8 cellular contexts compared by ENCODE assay signal in genomic region chr19:55585658-55586339, GRCh38. TPM values are rescaled to one million over a fixed set of nuclear protein-coding genes. Genes with fewer than 3 reads are reported as not detected.
DNase-seq lines count a peak whose midpoint lies in the region; ATAC-seq, FAIRE-seq and TF ChIP-seq lines count a peak whose summit lies in the region.

No MANE protein-coding gene starts in this region.

- H3K27ac ChIP-seq in neural progenitor cell (peak overlapping the region; percentile 82), urinary bladder (ENCODE audit: low read depth) (no peak overlapping the region), MM.1S (ENCODE audit: low read length) (no peak overlapping the region)

- H3K36me3 Mint-ChIP-seq in neural progenitor cell, result no peaks in the 10 kb centered on the region

- H3K79me2 ChIP-seq in neural progenitor cell (ENCODE audit: low read depth) (no peaks in the 10 kb centered on the region), MM.1S (ENCODE audit: low read length) (no peaks in the 10 kb centered on the region)

- H3K36me3 ChIP-seq in neural progenitor cell (no peaks in the 10 kb centered on the region), urinary bladder (ENCODE audit: insufficient read depth) (no peaks in the 10 kb centered on the region), MM.1S (replicated peaks; ENCODE audit: insufficient read depth, low read length) (no peaks in the 10 kb centered on the region)

- H3K4me3 ChIP-seq in neural progenitor cell, result peak overlapping the region; percentile 46
- peak overlapping the region; percentile 36 for H3K4me3 ChIP-seq in urinary bladder (ENCODE audit: low read depth, low read length)
- no peak overlapping the region for H3K4me3 ChIP-seq in MM.1S (ENCODE audit: low read length)

- H2AFZ ChIP-seq in neural progenitor cell (replicated peaks) (no peak overlapping the region), MM.1S (ENCODE audit: low read length) (no peak overlapping the region)

- FAIRE-seq in frontal cortex (lab: Jason Lieb, UNC), result no peak

- no peak for TF ChIP-seq CTCF in neural progenitor cell (IDR thresholded peaks at IDR 0.05)
- no peak for TF ChIP-seq CTCF in MM.1S (IDR thresholded peaks at IDR 0.05; ENCODE audit: low read length)

- H4K20me1 ChIP-seq in neural progenitor cell (ENCODE audit: low read depth) (no peaks in the 10 kb centered on the region), MM.1S (ENCODE audit: insufficient read depth, low read length) (no peaks in the 10 kb centered on the region)

- no peaks in the 10 kb centered on the region for H3K9me3 Mint-ChIP-seq in neural progenitor cell

- H3K9ac ChIP-seq in neural progenitor cell (no peak overlapping the region), MM.1S (ENCODE audit: low read length) (no peak overlapping the region)

- H3K4me1 ChIP-seq in neural progenitor cell (peaks cover 16% of the 10 kb centered on the region), urinary bladder (ENCODE audit: insufficient read depth) (no peaks in the 10 kb centered on the region), MM.1S (ENCODE audit: low read length) (no peaks in the 10 kb centered on the region)

- H3K27ac Mint-ChIP-seq in neural progenitor cell, result peak overlapping the region; percentile 93

- no peaks in the 10 kb centered on the region for H3K27me3 ChIP-seq in neural progenitor cell
- peaks cover 73% of the 10 kb centered on the region for H3K27me3 ChIP-seq in MM.1S (replicated peaks; ENCODE audit: insufficient read depth, low read length)

- peaks cover 8% of the 10 kb centered on the region for H3K27me3 Mint-ChIP-seq in neural progenitor cell (ENCODE audit: insufficient read depth, low read depth)

- peak overlapping the region; percentile 73 for H3K4me2 ChIP-seq in neural progenitor cell
- no peak overlapping the region for H3K4me2 ChIP-seq in MM.1S (ENCODE audit: low read depth, low read length)

- no peaks in the 10 kb centered on the region for H3K9me3 ChIP-seq in neural progenitor cell (ENCODE audit: low read depth)
- no peaks in the 10 kb centered on the region for H3K9me3 ChIP-seq in MM.1S (replicated peaks; ENCODE audit: insufficient read depth, low read length)

- no peak for ATAC-seq in HG02884 (IDR thresholded peaks at IDR 0.05; ENCODE audit: unreplicated experiment)

- H3F3A ChIP-seq in neural progenitor cell (ENCODE audit: low read depth), result peaks cover 66% of the 10 kb centered on the region
- H3F3A ChIP-seq in MM.1S (ENCODE audit: insufficient read depth, low read length), result no peaks in the 10 kb centered on the region

- no peaks in the 10 kb centered on the region for H3K9me2 ChIP-seq in MM.1S (replicated peaks; ENCODE audit: insufficient read depth, low read length)

- peaks cover 53% of the 10 kb centered on the region for H3K4me1 Mint-ChIP-seq in neural progenitor cell

- 3% methylated on average over 36 of the region's 36 CpGs for WGBS in urinary bladder

- peak overlapping the region; percentile 86 for H3K4me3 Mint-ChIP-seq in neural progenitor cell

- DNase-seq in GM03348 (ENCODE audit: low spot score) (peak; percentile 82), NCI-H2227 treated with DMSO at 0.1 percent for 48 hours (lab: John Stamatoyannopoulos, UW) (peak; percentile 92), frontal cortex (ENCODE audit: low spot score in 2 of 2) (peak; percentile 62 to 78), neural progenitor cell (ENCODE audit: low spot score) (peak; percentile 89), MM.1S (no peak)
- peak; percentile 78 for DNase-seq in activated effector memory CD4-positive, alpha-beta T cell treated with anti-CD3 and anti-CD28 coated beads, Interleukin-2, amount 50 U/mL, for 16 hours

RNA-seq across cellular contexts. Expression of gene ZNF579, which starts 5.2 kb away (rescaled TPM):
- total RNA-seq in frontal cortex (3.7 TPM), neural progenitor cell (ENCODE audit: low replicate concordance) (2.1 and 15.2 TPM in 2 replicates), urinary bladder (1.6 TPM)
- 10.8 TPM for polyA plus RNA-seq in urinary bladder

RNA-seq across cellular contexts. Expression of gene FIZ1, which starts 13.5 kb away (rescaled TPM):
- total RNA-seq in frontal cortex (3.3 TPM), neural progenitor cell (ENCODE audit: low replicate concordance) (4.8 and 10.8 TPM in 2 replicates), urinary bladder (2.3 TPM)
- polyA plus RNA-seq in urinary bladder, result 11.1 TPM

RNA-seq across cellular contexts. Expression of gene ZNF524, which starts 14.3 kb away (rescaled TPM):
- 2.9 TPM for total RNA-seq in frontal cortex
- 3.2 and 5.4 TPM in 2 replicates for total RNA-seq in neural progenitor cell (ENCODE audit: low replicate concordance)
- total RNA-seq in urinary bladder, result 5.7 TPM
- polyA plus RNA-seq in urinary bladder, result 30.9 TPM

RNA-seq across cellular contexts. Expression of gene ZNF865, which starts 19.6 kb away (rescaled TPM):
- total RNA-seq in frontal cortex, result 1.2 TPM
- 0.49 and 4.5 TPM in 2 replicates for total RNA-seq in neural progenitor cell (ENCODE audit: low replicate concordance)
- total RNA-seq in urinary bladder, result 2.1 TPM
- 13.7 TPM for polyA plus RNA-seq in urinary bladder

RNA-seq across cellular contexts. Expression of gene ZNF784, which starts 38.6 kb away (rescaled TPM):
- 4.5 TPM for total RNA-seq in frontal cortex
- total RNA-seq in neural progenitor cell (ENCODE audit: low replicate concordance), result 3.9 and 12.5 TPM in 2 replicates
- total RNA-seq in urinary bladder, result 4.7 TPM
- polyA plus RNA-seq in urinary bladder, result 9.7 TPM
